In genomic region chr17:48738424-48738802, GRCh38 we compare ENCODE assay signal across 1 cellular context.
TF ChIP-seq lines count a peak whose summit lies in the region.

No MANE protein-coding gene starts in this region.

TF ChIP-seq in GM23338, 12 proteins besides CTCF, POLR2A, EP300 and RAD21 (continued from another document):
- TF ChIP-seq REST (IDR thresholded peaks at IDR 0.05; ENCODE audit: unreplicated experiment) (no peak), ZNF114 (CRISPR knock-in tag; IDR thresholded peaks at IDR 0.05) (no peak), ZNF462 (CRISPR knock-in tag; IDR thresholded peaks at IDR 0.05) (no peak), EZH2phosphoT487 (IDR thresholded peaks at IDR 0.05; ENCODE audit: unreplicated experiment) (no peak), NANOG (IDR thresholded peaks at IDR 0.05; ENCODE audit: borderline replicate concordance) (no peak), ZNF331 (CRISPR knock-in tag; IDR thresholded peaks at IDR 0.05; ENCODE audit: low read depth) (no peak), POLR2AphosphoS5 (IDR thresholded peaks at IDR 0.05; ENCODE audit: low read depth) (no peak), EZH2 (IDR thresholded peaks at IDR 0.05; ENCODE audit: low read depth, unreplicated experiment) (no peak)
